Comparison of ENCODE assay signal across 20 cellular contexts in genomic region chr1:85058781-85059180, GRCh38.
"Had no signal": no experiment of that assay in that cellular context is flagged by ENCODE, and none has a peak within 500 bp of the region (broad histone marks: within the 10 kb centered on the region; RNA-seq: fewer than 3 reads in every experiment).

No MANE protein-coding gene starts in this region.

- H3K79me2 ChIP-seq: parathyroid adenoma had no signal

- H3K4me3 ChIP-seq: lower lobe of right lung, spleen, upper lobe of right lung had no signal

- H2AFZ ChIP-seq: parathyroid adenoma had no signal

- H3K27ac ChIP-seq: lower lobe of right lung, parathyroid adenoma, spleen, upper lobe of right lung had no signal

- H3K9ac ChIP-seq: parathyroid adenoma had no signal

- H3K36me3 ChIP-seq: lower lobe of right lung, spleen, upper lobe of right lung had no signal

- H3K9me3 ChIP-seq: lower lobe of right lung, spleen, upper lobe of right lung had no signal

- H3K27me3 ChIP-seq: upper lobe of right lung had no signal

- H3K4me1 ChIP-seq: lower lobe of right lung, parathyroid adenoma, upper lobe of right lung had no signal

- ATAC-seq: activated CD4-positive, alpha-beta T cell treated with anti-CD3 and anti-CD28 coated beads for 36 hours; activated naive CD4-positive, alpha-beta T cell treated with anti-CD3 and anti-CD28 coated beads, Interleukin-2, amount 50 U/mL, for 72 hours; esophagus mucosa; left colon; lower lobe of right lung; sciatic nerve; stimulated activated memory B cell treated with anti-CD40 and anti-IgM and Interleukin-4, amounts not matched to agents 10 μg/mL and 1 μg/mL and 100 μg/mL, for 72 hours; upper lobe of right lung had no signal

- DNase-seq: activated CD4-positive, alpha-beta T cell treated with anti-CD3 and anti-CD28 coated beads for 36 hours; activated CD4-positive, alpha-beta T cell treated with anti-CD3 and anti-CD28 coated beads, Interleukin-2, amount 50 U/mL, for 48 hours; activated gamma-delta T cell treated with Interleukin-2 at 50 U/mL for 16 hours; activated T-cell treated with anti-CD3 and anti-CD28 coated beads for 4 hours; cerebellar nuclear complex; cortex of kidney; effector CD8-positive, alpha-beta T cell; foreskin fibroblast; glutamatergic neuron; hippocampal formation; left colon; lower lobe of right lung; spleen; stimulated activated CD4-positive, alpha-beta T cell treated with anti-CD3 and anti-CD28 coated beads, Interleukin-4, amount 100 ng/mL, for 4 hours; upper lobe of right lung had no signal
